Comparison of ENCODE assay signal across 2 cellular contexts in the genomic region with DNA sequence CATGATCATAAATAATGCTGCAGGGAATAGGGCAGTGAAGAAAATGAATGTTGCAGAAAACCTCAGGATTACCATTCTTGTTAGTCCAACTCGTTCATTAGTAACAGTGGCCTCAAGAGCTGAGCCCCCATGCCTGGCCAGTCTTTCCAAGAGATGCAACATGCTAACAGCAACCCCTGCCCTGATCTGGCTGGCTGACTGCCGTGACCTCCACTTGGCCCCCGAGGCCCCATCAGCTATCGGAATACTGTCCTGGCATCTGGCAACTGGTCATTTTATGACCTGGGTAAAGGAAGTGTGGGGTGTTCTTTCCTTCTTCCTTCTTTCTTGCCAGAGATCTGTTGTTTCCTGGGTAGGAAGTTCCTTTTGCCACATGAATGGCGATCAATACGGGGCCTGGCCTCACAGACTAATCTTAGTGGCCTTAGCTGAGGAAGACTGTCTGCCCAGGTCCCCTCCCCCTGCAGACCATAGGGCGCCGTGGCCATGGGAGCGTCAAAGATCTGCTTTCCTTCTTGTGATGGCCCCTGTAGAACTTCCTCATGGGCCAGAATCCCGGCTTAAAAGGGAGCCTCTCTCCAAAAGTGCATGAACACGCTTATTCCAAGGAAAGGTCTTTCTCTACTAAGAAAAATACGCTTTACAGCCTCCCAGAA.
TF ChIP-seq lines count a peak whose summit lies in the region.

No MANE protein-coding gene starts in this region.

TF ChIP-seq in SK-N-SH, 30 proteins besides CTCF, POLR2A, EP300 and RAD21:
- TF ChIP-seq GATA2 (CRISPR knock-in tag; IDR thresholded peaks at IDR 0.05) = no peak
- TF ChIP-seq MEF2A (IDR thresholded peaks at IDR 0.05; ENCODE audit: borderline replicate concordance, low read depth) = no peak
- TF ChIP-seq, protein P1, sequence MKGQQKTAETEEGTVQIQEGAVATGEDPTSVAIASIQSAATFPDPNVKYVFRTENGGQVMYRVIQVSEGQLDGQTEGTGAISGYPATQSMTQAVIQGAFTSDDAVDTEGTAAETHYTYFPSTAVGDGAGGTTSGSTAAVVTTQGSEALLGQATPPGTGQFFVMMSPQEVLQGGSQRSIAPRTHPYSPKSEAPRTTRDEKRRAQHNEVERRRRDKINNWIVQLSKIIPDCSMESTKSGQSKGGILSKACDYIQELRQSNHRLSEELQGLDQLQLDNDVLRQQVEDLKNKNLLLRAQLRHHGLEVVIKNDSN (IDR thresholded peaks at IDR 0.05; ENCODE audit: borderline replicate concordance, low read depth) = no peak
- TF ChIP-seq TAF1 (IDR thresholded peaks at IDR 0.05; ENCODE audit: borderline replicate concordance, low read depth, low read length) = no peak
- no peak for TF ChIP-seq GABPA (IDR thresholded peaks at IDR 0.05; ENCODE audit: low read depth)
- TF ChIP-seq RFX5 (IDR thresholded peaks at IDR 0.05; ENCODE audit: low read length) = no peak
- TF ChIP-seq, protein P2, sequence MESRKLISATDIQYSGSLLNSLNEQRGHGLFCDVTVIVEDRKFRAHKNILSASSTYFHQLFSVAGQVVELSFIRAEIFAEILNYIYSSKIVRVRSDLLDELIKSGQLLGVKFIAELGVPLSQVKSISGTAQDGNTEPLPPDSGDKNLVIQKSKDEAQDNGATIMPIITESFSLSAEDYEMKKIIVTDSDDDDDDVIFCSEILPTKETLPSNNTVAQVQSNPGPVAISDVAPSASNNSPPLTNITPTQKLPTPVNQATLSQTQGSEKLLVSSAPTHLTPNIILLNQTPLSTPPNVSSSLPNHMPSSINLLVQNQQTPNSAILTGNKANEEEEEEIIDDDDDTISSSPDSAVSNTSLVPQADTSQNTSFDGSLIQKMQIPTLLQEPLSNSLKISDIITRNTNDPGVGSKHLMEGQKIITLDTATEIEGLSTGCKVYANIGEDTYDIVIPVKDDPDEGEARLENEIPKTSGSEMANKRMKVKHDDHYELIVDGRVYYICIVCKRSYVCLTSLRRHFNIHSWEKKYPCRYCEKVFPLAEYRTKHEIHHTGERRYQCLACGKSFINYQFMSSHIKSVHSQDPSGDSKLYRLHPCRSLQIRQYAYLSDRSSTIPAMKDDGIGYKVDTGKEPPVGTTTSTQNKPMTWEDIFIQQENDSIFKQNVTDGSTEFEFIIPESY (IDR thresholded peaks at IDR 0.05; ENCODE audit: borderline replicate concordance, low read depth) = no peak
- TF ChIP-seq EZH2phosphoT487 (IDR thresholded peaks at IDR 0.05; ENCODE audit: borderline replicate concordance, low read depth) = no peak
- TF ChIP-seq YY1 (IDR thresholded peaks at IDR 0.05; ENCODE audit: low read depth) = no peak
- TF ChIP-seq, protein P3, sequence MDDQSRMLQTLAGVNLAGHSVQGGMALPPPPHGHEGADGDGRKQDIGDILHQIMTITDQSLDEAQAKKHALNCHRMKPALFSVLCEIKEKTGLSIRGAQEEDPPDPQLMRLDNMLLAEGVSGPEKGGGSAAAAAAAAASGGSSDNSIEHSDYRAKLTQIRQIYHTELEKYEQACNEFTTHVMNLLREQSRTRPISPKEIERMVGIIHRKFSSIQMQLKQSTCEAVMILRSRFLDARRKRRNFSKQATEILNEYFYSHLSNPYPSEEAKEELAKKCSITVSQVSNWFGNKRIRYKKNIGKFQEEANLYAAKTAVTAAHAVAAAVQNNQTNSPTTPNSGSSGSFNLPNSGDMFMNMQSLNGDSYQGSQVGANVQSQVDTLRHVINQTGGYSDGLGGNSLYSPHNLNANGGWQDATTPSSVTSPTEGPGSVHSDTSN (IDR thresholded peaks at IDR 0.05) = no peak
- TF ChIP-seq, protein P4, sequence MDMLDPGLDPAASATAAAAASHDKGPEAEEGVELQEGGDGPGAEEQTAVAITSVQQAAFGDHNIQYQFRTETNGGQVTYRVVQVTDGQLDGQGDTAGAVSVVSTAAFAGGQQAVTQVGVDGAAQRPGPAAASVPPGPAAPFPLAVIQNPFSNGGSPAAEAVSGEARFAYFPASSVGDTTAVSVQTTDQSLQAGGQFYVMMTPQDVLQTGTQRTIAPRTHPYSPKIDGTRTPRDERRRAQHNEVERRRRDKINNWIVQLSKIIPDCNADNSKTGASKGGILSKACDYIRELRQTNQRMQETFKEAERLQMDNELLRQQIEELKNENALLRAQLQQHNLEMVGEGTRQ (IDR thresholded peaks at IDR 0.05; ENCODE audit: borderline replicate concordance, low read depth, low read length) = no peak
- TF ChIP-seq POLR2AphosphoS5 (IDR thresholded peaks at IDR 0.05; ENCODE audit: low read depth, low read length) = no peak
- TF ChIP-seq NRF1 (IDR thresholded peaks at IDR 0.05; ENCODE audit: low read depth, low read length) = no peak
- TF ChIP-seq SMC3 (IDR thresholded peaks at IDR 0.05; ENCODE audit: low read depth, low read length) = no peak

TF ChIP-seq in SK-N-SH treated with all-trans-retinoic acid at 6 μM for 48 hours, 23 proteins besides CTCF, POLR2A, EP300 and RAD21:
- TF ChIP-seq ARNTL (CRISPR knock-in tag; IDR thresholded peaks at IDR 0.05; ENCODE audit: borderline replicate concordance, low read depth) = no peak
- TF ChIP-seq ESRRG (CRISPR knock-in tag; IDR thresholded peaks at IDR 0.05) = no peak
- no peak for TF ChIP-seq BACH2 (CRISPR knock-in tag; IDR thresholded peaks at IDR 0.05; ENCODE audit: borderline replicate concordance)
- TF ChIP-seq ZFP30 (CRISPR knock-in tag; IDR thresholded peaks at IDR 0.05) = no peak
- no peak for TF ChIP-seq OSR1 (CRISPR knock-in tag; IDR thresholded peaks at IDR 0.05)
- TF ChIP-seq, protein P5, sequence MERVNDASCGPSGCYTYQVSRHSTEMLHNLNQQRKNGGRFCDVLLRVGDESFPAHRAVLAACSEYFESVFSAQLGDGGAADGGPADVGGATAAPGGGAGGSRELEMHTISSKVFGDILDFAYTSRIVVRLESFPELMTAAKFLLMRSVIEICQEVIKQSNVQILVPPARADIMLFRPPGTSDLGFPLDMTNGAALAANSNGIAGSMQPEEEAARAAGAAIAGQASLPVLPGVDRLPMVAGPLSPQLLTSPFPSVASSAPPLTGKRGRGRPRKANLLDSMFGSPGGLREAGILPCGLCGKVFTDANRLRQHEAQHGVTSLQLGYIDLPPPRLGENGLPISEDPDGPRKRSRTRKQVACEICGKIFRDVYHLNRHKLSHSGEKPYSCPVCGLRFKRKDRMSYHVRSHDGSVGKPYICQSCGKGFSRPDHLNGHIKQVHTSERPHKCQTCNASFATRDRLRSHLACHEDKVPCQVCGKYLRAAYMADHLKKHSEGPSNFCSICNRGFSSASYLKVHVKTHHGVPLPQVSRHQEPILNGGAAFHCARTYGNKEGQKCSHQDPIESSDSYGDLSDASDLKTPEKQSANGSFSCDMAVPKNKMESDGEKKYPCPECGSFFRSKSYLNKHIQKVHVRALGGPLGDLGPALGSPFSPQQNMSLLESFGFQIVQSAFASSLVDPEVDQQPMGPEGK (CRISPR knock-in tag; IDR thresholded peaks at IDR 0.05; ENCODE audit: borderline replicate concordance) = no peak
